ENCODE assay signal across 14 cellular contexts in genomic region chr7:22319424-22320403, GRCh38. TPM values are rescaled to one million over a fixed set of nuclear protein-coding genes. Genes with fewer than 3 reads are reported as not detected.
DNase-seq lines count a peak whose midpoint lies in the region; ATAC-seq and TF ChIP-seq lines count a peak whose summit lies in the region.
"Had no signal": no experiment of that assay in that cellular context is flagged by ENCODE, and none has a peak within 500 bp of the region (broad histone marks: within the 10 kb centered on the region; RNA-seq: fewer than 3 reads in every experiment).

No MANE protein-coding gene starts in this region.

- TF ChIP-seq CTCF in BE2C (IDR thresholded peaks at IDR 0.05; ENCODE audit: low read depth, low read length) (no peak), foreskin keratinocyte (conservative IDR thresholded peaks at IDR 0.05) (no peak)

- no peak overlapping the region for H3K4me3 ChIP-seq in BE2C (ENCODE audit: low read depth, low read length)
- H3K4me3 ChIP-seq: body of pancreas, testis had no signal

- H3K27me3 ChIP-seq in BE2C, result no peaks in the 10 kb centered on the region
- no peaks in the 10 kb centered on the region for H3K27me3 ChIP-seq in foreskin keratinocyte
- H3K27me3 ChIP-seq: body of pancreas, testis had no signal

- H3K36me3 ChIP-seq in BE2C, result peaks cover 10% of the 10 kb centered on the region

- H3K27ac ChIP-seq in foreskin keratinocyte, result no peak overlapping the region
- no peak overlapping the region for H3K27ac ChIP-seq in substantia nigra (ENCODE audit: low read depth, low read length, poor library complexity, severe bottlenecking)
- H3K27ac ChIP-seq: body of pancreas, testis had no signal

- H3K4me1 ChIP-seq in BE2C (peaks cover 43% of the 10 kb centered on the region), foreskin keratinocyte (peaks cover 8% of the 10 kb centered on the region)
- H3K4me1 ChIP-seq: testis had no signal

- DNase-seq in BE2C, result peak; percentile 39
- DNase-seq in NCI-H1105 treated with DMSO at 0.1 percent for 48 hours (lab: John Stamatoyannopoulos, UW), result peak; percentile 82
- DNase-seq in NCI-H510A treated with DMSO at 0.1 percent for 48 hours (lab: John Stamatoyannopoulos, UW), result peak; percentile 85
- DNase-seq in foreskin keratinocyte, result peak in 1 of 2 donors; percentile 33
- DNase-seq in substantia nigra (lab: John Stamatoyannopoulos, UW), result no peak
- no peak for DNase-seq in activated CD4-positive, alpha-beta T cell treated with anti-CD3 and anti-CD28 coated beads, Interleukin-2, amount 50 U/mL, for 48 hours
- DNase-seq: activated B cell treated with CpG ODN at 0.5 μM for 24 hours, body of pancreas, MM.1S, right cardiac atrium, testis had no signal

- ATAC-seq in foreskin keratinocyte, result peak; percentile 40
- no peak for ATAC-seq in HG03280 (IDR thresholded peaks at IDR 0.05; ENCODE audit: unreplicated experiment)
- no peak for ATAC-seq in HG02678 (IDR thresholded peaks at IDR 0.05; ENCODE audit: unreplicated experiment)
- ATAC-seq: activated T-helper 17 cell treated with anti-CD3 and anti-CD28 coated beads, Interleukin-2, amount 50 U/mL, for 72 hours; body of pancreas; right cardiac atrium had no signal

- H3K9me3 ChIP-seq in BE2C, result 0 out of 2 replicates have a peak, but pooled peaks cover 2% of the 10 kb centered on the region
- H3K9me3 ChIP-seq: body of pancreas, testis had no signal

RNA-seq across cellular contexts. Expression of gene RAPGEF5, which starts 37.2 kb away (rescaled TPM):
- 32.0 TPM for polyA plus RNA-seq in BE2C (2012; ENCODE audit: insufficient read depth, insufficient read length, low read depth)
- 2.5 and 3.4 TPM in 2 replicates for total RNA-seq in foreskin keratinocyte
- polyA plus RNA-seq in foreskin keratinocyte, result 0.51 and 0.54 TPM in 2 replicates

Comparison
In these comparisons a context has a peak if more than half of its experiments do, and no peak if none do; other contexts are left out.
1. DNase-seq: peak in BE2C (single experiment), NCI-H1105 treated with DMSO at 0.1 percent for 48 hours (single experiment) and NCI-H510A treated with DMSO at 0.1 percent for 48 hours (single experiment); none in substantia nigra (0 of 49) and activated CD4-positive, alpha-beta T cell treated with anti-CD3 and anti-CD28 coated beads, Interleukin-2, amount 50 U/mL, for 48 hours (0 of 2).